ENCODE assay signal across 20 cellular contexts in the genomic region with DNA sequence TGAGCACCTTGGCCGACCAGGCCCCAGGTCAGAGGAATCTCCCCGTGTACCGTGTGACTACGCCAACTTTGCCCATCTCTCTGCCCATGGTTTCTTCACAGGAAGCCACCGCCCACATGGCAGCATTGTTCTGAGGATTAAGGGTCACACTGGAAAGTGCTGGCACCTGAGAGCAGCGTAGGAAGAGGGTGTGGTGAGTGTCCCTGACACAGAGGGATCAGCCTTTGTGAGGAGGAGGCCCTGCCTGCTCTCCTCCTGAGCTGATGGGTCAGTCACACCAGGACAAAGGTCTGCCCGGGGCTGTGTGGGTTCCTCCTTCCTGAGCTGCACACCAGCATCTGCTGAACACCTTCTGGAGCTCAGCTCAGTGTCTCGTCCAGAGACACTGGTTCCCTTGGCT. TPM values are rescaled to one million over a fixed set of nuclear protein-coding genes. Genes with fewer than 3 reads are reported as not detected.
DNase-seq lines count a peak whose midpoint lies in the region; ATAC-seq and TF ChIP-seq lines count a peak whose summit lies in the region.
"Had no signal": no experiment of that assay in that cellular context is flagged by ENCODE, and none has a peak within 500 bp of the region (broad histone marks: within the 10 kb centered on the region; RNA-seq: fewer than 3 reads in every experiment).

No MANE protein-coding gene starts in this region.

- intact Hi-C loops in colonic mucosa (cut with DNase I) (no loop called here), right lobe of liver (cut with DNase I) (no loop called here)

- H3K27ac ChIP-seq in colonic mucosa (no peak overlapping the region), right lobe of liver (no peak overlapping the region)

- WGBS in right lobe of liver (ENCODE audit: insufficient coverage, low coverage, low lambda C conversion rate, missing lambda C conversion rate): 68% methylated on average over 4 of the region's 8 CpGs

- peak; percentile 6 to 28 (median 16) for ATAC-seq in right lobe of liver
- ATAC-seq in stimulated activated effector memory CD8-positive, alpha-beta T cell treated with anti-CD3 and anti-CD28 coated beads, Interleukin-12 subunit alpha, Interleukin-12 subunit beta, amount 100 ng/mL, for 72 hours: peak; percentile 22
- no peak for ATAC-seq in GM21717 (IDR thresholded peaks at IDR 0.05; ENCODE audit: unreplicated experiment)
- ATAC-seq in HG02798 (IDR thresholded peaks at IDR 0.05; ENCODE audit: poor library complexity, unreplicated experiment): no peak
- ATAC-seq: GM12878, GM23338 had no signal

- no peak overlapping the region for H3K4me3 ChIP-seq in colonic mucosa
- H3K4me3 ChIP-seq in right lobe of liver: no peak overlapping the region
- H3K4me3 ChIP-seq: BLaER1 treated with 17β-estradiol and CSF1 and Interleukin-3, amounts not matched to agents 10 nM and 100 nM; GM12878; GM23338 had no signal

- no peak for TF ChIP-seq EP300 in Ishikawa (IDR thresholded peaks at IDR 0.05; ENCODE audit: borderline replicate concordance)

- TF ChIP-seq CTCF in colonic mucosa (IDR thresholded peaks at IDR 0.05): no peak
- no peak for TF ChIP-seq CTCF in right lobe of liver (IDR thresholded peaks at IDR 0.05)
- no peak for TF ChIP-seq CTCF in nephron progenitor cell (IDR thresholded peaks at IDR 0.05)

- H3K9me3 Mint-ChIP-seq in stimulated activated effector memory CD8-positive, alpha-beta T cell treated with anti-CD3 and anti-CD28 coated beads, Interleukin-12 subunit alpha, Interleukin-12 subunit beta, amount 100 ng/mL, for 72 hours: no peaks in the 10 kb centered on the region
- H3K9me3 Mint-ChIP-seq in nephron progenitor cell: peaks cover 3% of the 10 kb centered on the region
- H3K9me3 Mint-ChIP-seq: GM23338 had no signal

- TF ChIP-seq RAD21 in Ishikawa (IDR thresholded peaks at IDR 0.05; ENCODE audit: low read depth): no peak

- TF ChIP-seq POLR2A in right lobe of liver (IDR thresholded peaks at IDR 0.05): no peak

- no peaks in the 10 kb centered on the region for H3K4me1 ChIP-seq in colonic mucosa
- peaks cover 0 to 13% (median 6%) of the 10 kb centered on the region in 4 donors for H3K4me1 ChIP-seq in right lobe of liver

- peaks cover 12% of the 10 kb centered on the region for H3K4me1 Mint-ChIP-seq in stimulated activated effector memory CD8-positive, alpha-beta T cell treated with anti-CD3 and anti-CD28 coated beads, Interleukin-12 subunit alpha, Interleukin-12 subunit beta, amount 100 ng/mL, for 72 hours
- H3K4me1 Mint-ChIP-seq in nephron progenitor cell: peaks cover 7% of the 10 kb centered on the region

- H3K36me3 ChIP-seq in colonic mucosa: no peaks in the 10 kb centered on the region
- no peaks in the 10 kb centered on the region for H3K36me3 ChIP-seq in right lobe of liver
- H3K36me3 ChIP-seq: BLaER1 treated with 17β-estradiol and CSF1 and Interleukin-3, amounts not matched to agents 10 nM and 100 nM had no signal

- no peak overlapping the region for H3K9ac ChIP-seq in colonic mucosa (ENCODE audit: low read depth in 2 of 2, low read length in 2 of 2)
- H3K9ac ChIP-seq: BLaER1 treated with 17β-estradiol and CSF1 and Interleukin-3, amounts not matched to agents 10 nM and 100 nM had no signal

- H3K27me3 ChIP-seq in colonic mucosa: no peaks in the 10 kb centered on the region
- H3K27me3 ChIP-seq in right lobe of liver: no peaks in the 10 kb centered on the region
- H3K27me3 ChIP-seq: BLaER1 treated with 17β-estradiol and CSF1 and Interleukin-3, amounts not matched to agents 10 nM and 100 nM had no signal

- H3K36me3 Mint-ChIP-seq in stimulated activated effector memory CD8-positive, alpha-beta T cell treated with anti-CD3 and anti-CD28 coated beads, Interleukin-12 subunit alpha, Interleukin-12 subunit beta, amount 100 ng/mL, for 72 hours: no peaks in the 10 kb centered on the region
- H3K36me3 Mint-ChIP-seq in nephron progenitor cell (ENCODE audit: low read depth): no peaks in the 10 kb centered on the region
- H3K36me3 Mint-ChIP-seq: CD8-positive, alpha-beta memory T cell had no signal

- H3K27ac Mint-ChIP-seq in stimulated activated effector memory CD8-positive, alpha-beta T cell treated with anti-CD3 and anti-CD28 coated beads, Interleukin-12 subunit alpha, Interleukin-12 subunit beta, amount 100 ng/mL, for 72 hours: no peak overlapping the region
- H3K27ac Mint-ChIP-seq in nephron progenitor cell: no peak overlapping the region
- H3K27ac Mint-ChIP-seq: CD8-positive, alpha-beta memory T cell; GM23338 had no signal

- no peak overlapping the region for H3K4me3 Mint-ChIP-seq in stimulated activated effector memory CD8-positive, alpha-beta T cell treated with anti-CD3 and anti-CD28 coated beads, Interleukin-12 subunit alpha, Interleukin-12 subunit beta, amount 100 ng/mL, for 72 hours
- H3K4me3 Mint-ChIP-seq in nephron progenitor cell: no peak overlapping the region
- H3K4me3 Mint-ChIP-seq: CD8-positive, alpha-beta memory T cell; GM23338 had no signal

- H3K9me3 ChIP-seq in colonic mucosa (no peaks in the 10 kb centered on the region), right lobe of liver (no peaks in the 10 kb centered on the region)

- H3K27me3 Mint-ChIP-seq in nephron progenitor cell (ENCODE audit: low read depth, poor library complexity): peaks cover 13% of the 10 kb centered on the region

- DNase-seq in colonic mucosa (peak; percentile 34), right lobe of liver (no peak), nephron progenitor cell (no peak)
- no peak for DNase-seq in stimulated activated effector memory CD8-positive, alpha-beta T cell treated with anti-CD3 and anti-CD28 coated beads, Interleukin-12 subunit alpha, Interleukin-12 subunit beta, amount 100 ng/mL, for 72 hours (ENCODE audit: low spot score in 2 of 2)
- no peak for DNase-seq in stimulated activated CD4-positive, alpha-beta T cell treated with anti-CD3 and anti-CD28 coated beads, Interleukin-2, amount 100 ng/mL, for 48 hours
- DNase-seq: CD8-positive, alpha-beta memory T cell; DMS53; EL; HCEC 1CT; NCI-H1436; NCI-H2081 treated with DMSO at 0.1 percent for 48 hours; NCI-H510A; NCI-H82 had no signal

TF ChIP-seq in Ishikawa, 13 proteins besides CTCF, POLR2A, EP300 and RAD21:
- no peak for TF ChIP-seq CEBPB (IDR thresholded peaks at IDR 0.05)
- TF ChIP-seq ZBTB7A (IDR thresholded peaks at IDR 0.05; ENCODE audit: low read depth): no peak
- peak; percentile 23; the same call in 1 of the 2 replicates for TF ChIP-seq EGR1 (IDR thresholded peaks at IDR 0.05)

RNA-seq across cellular contexts. Expression of gene SLC15A1, which starts 32.2 kb away (rescaled TPM):
- 10 to 100 TPM in 1 of 2 donors, 1 to 10 TPM in 1; 2.4 to 38.5 TPM for total RNA-seq in colonic mucosa
- 10 to 100 TPM; 13.5 to 26.8 (median 17.3) TPM for total RNA-seq in right lobe of liver
- total RNA-seq: CD8-positive, alpha-beta memory T cell; GM12878; M059J had no signal

Comparison
In these comparisons a context has a peak if more than half of its experiments do, and no peak if none do; other contexts are left out.
1. ATAC-seq: peak in right lobe of liver (4 of 4) and stimulated activated effector memory CD8-positive, alpha-beta T cell treated with anti-CD3 and anti-CD28 coated beads, Interleukin-12 subunit alpha, Interleukin-12 subunit beta, amount 100 ng/mL, for 72 hours (single experiment); none in GM21717 (single experiment) and HG02798 (single experiment).